Comparison of ENCODE assay signal across 8 cellular contexts in genomic region chr4:125904802-125905201, GRCh38.
"Had no signal": no experiment of that assay in that cellular context is flagged by ENCODE, and none has a peak within 500 bp of the region (broad histone marks: within the 10 kb centered on the region; RNA-seq: fewer than 3 reads in every experiment).

No MANE protein-coding gene starts in this region.

- H3K4me3 ChIP-seq: GM23248, HAP-1, K562 had no signal

- H3K27ac ChIP-seq: GM23248 had no signal

- ATAC-seq: K562 had no signal

- H3K36me3 ChIP-seq: HAP-1 had no signal

- H3K9ac ChIP-seq: GM23248 had no signal

- H2AFZ ChIP-seq: GM23248 had no signal

- DNase-seq: GM23248, GOT3, H7, IMR-90, KG1 had no signal

- FAIRE-seq: HTR-8/SVneo, K562 had no signal

- H3K9me3 ChIP-seq: HAP-1 had no signal
